In the genomic region with DNA sequence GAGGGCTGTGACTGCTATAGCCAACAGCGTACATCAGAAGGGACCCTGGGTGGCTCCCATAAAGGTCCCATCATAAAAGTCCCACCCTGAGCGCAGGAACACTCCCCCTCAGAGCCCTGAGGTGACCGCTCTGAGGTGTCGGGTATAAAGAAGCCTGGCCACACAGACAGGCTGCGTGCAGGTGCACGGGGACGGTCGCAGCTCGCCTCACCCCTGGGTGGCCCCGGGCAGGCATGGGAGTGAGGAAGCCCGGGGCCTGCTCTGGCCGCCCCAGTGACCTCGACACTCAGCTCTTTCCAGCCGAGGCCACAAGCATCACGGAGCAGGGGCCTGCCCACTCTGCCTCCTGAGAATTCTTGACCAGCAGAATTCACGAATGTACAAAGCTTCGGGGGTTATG, we compare ENCODE assay signal across 20 cellular contexts.
"Had no signal": no experiment of that assay in that cellular context is flagged by ENCODE, and none has a peak within 500 bp of the region (broad histone marks: within the 10 kb centered on the region; RNA-seq: fewer than 3 reads in every experiment).

No MANE protein-coding gene starts in this region.

- DNase-seq: effector memory CD8-positive, alpha-beta T cell; gastrocnemius medialis; heart right ventricle; hypothalamus; kidney glomerular epithelial cell; mesendoderm; naive B cell; nephron progenitor cell; posterior cingulate gyrus; spleen; stimulated activated CD4-positive, alpha-beta T cell treated with anti-CD3 and anti-CD28 coated beads, Interleukin-15, amount 100 ng/mL, for 24 hours; stimulated activated CD4-positive, alpha-beta T cell treated with anti-CD3 and anti-CD28 coated beads, Interleukin-1b, Interleukin-23, amount 100 ng/mL, for 48 hours; stimulated activated CD4-positive, alpha-beta T cell treated with anti-CD3 and anti-CD28 coated beads, Interleukin-4, amount 100 ng/mL, for 4 hours; stimulated activated naive CD4-positive, alpha-beta T cell; stomach had no signal

- H3K4me3 Mint-ChIP-seq: dendritic cell treated with granulocyte-macrophage colony-stimulating factor and Interleukin-4, amounts not matched to agents 40 ng/mL and 50 ng/mL, for 4 days; effector memory CD8-positive, alpha-beta T cell; nephron progenitor cell; type B pancreatic cell had no signal

- H3K36me3 Mint-ChIP-seq: naive B cell had no signal

- H3K27me3 Mint-ChIP-seq: dendritic cell treated with granulocyte-macrophage colony-stimulating factor and Interleukin-4, amounts not matched to agents 40 ng/mL and 50 ng/mL, for 4 days; effector memory CD8-positive, alpha-beta T cell; naive B cell; type B pancreatic cell had no signal

- H3K4me1 Mint-ChIP-seq: nephron progenitor cell had no signal

- H3K9me3 ChIP-seq: esophagus muscularis mucosa, gastrocnemius medialis, spleen had no signal

- H3K27me3 ChIP-seq: esophagus muscularis mucosa, gastrocnemius medialis, heart right ventricle, spleen, stomach had no signal

- H3K4me1 ChIP-seq: esophagus muscularis mucosa, gastrocnemius medialis, stomach had no signal

- H3K27ac Mint-ChIP-seq: dendritic cell treated with granulocyte-macrophage colony-stimulating factor and Interleukin-4, amounts not matched to agents 40 ng/mL and 50 ng/mL, for 4 days; effector memory CD8-positive, alpha-beta T cell; nephron progenitor cell; type B pancreatic cell had no signal

- H3K27ac ChIP-seq: epithelial cell of prostate, esophagus muscularis mucosa, gastrocnemius medialis, heart right ventricle, stomach had no signal

- H3K4me3 ChIP-seq: esophagus muscularis mucosa, gastrocnemius medialis, heart right ventricle, stomach had no signal

- H3K36me3 ChIP-seq: esophagus muscularis mucosa, gastrocnemius medialis, heart right ventricle, spleen, stomach had no signal

- ATAC-seq: effector memory CD8-positive, alpha-beta T cell; gastrocnemius medialis; heart right ventricle; sciatic nerve had no signal
